In the genomic region with DNA sequence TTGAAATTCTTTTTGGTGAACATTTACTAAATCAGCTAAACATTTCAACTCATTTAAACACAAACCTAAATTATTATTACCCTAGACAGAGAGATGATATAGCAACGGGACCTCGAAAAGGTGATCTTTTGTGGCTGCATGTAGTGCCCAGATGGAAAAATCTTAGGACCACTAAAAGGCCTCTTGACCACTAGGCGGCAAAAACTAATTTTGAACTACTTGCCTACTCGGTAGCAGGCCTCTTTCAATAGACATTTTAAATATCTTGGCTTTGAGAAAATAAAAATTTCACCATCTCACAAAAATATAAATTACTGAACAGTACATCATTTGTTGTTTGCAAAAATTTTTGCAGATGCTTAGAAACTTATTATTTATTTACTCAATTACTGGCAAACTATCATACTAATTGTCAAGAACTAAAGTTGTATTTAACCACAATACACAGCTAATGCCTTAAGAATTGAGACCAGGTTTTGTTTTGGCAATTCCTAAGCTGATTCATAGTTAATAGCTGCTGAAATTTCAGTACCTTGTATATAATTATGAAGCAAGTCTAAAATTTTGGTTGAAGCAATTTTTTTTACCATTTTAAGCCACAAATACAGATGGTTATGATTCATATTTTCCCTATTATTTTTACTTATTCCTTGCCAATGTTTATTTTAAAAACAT, we compare ENCODE assay signal across 9 cellular contexts. TPM values are rescaled to one million over a fixed set of nuclear protein-coding genes. Genes with fewer than 3 reads are reported as not detected.
DNase-seq lines count a peak whose midpoint lies in the region; ATAC-seq and TF ChIP-seq lines count a peak whose summit lies in the region.
"Had no signal": no experiment of that assay in that cellular context is flagged by ENCODE, and none has a peak within 500 bp of the region (broad histone marks: within the 10 kb centered on the region; RNA-seq: fewer than 3 reads in every experiment).

No MANE protein-coding gene starts in this region.

- H4K91ac ChIP-seq in H9 (ENCODE audit: insufficient read length, low read depth, low read length), result no peak overlapping the region

- H3K14ac ChIP-seq in H9 (ENCODE audit: insufficient read depth, low read length), result no peak overlapping the region

- H2BK20ac ChIP-seq in H9 (ENCODE audit: low read depth, low read length, poor library complexity, severe bottlenecking), result no peak overlapping the region

- H2AFZ ChIP-seq in H9 (ENCODE audit: low read length), result no peak overlapping the region

- no peaks in the 10 kb centered on the region for H3K27me3 ChIP-seq in H9 (ENCODE audit: insufficient read depth, low read length)
- H3K27me3 ChIP-seq in left ventricle myocardium inferior (ENCODE audit: low read depth), result no peaks in the 10 kb centered on the region
- no peaks in the 10 kb centered on the region for H3K27me3 ChIP-seq in thoracic aorta (replicated peaks; ENCODE audit: insufficient read depth)

- intact Hi-C loops in left ventricle myocardium inferior (cut with micrococcal nuclease), result no loop called here

- H3K9ac ChIP-seq in H9 (ENCODE audit: extremely low read depth, insufficient read length, low read length), result no peak overlapping the region

- H3K18ac ChIP-seq in H9 (ENCODE audit: insufficient read length, low read depth, low read length), result no peak overlapping the region

- no peak overlapping the region for H2BK12ac ChIP-seq in H9 (ENCODE audit: insufficient read length, low read depth, low read length)

- H3K36me3 ChIP-seq in left ventricle myocardium inferior (peaks cover 15% of the 10 kb centered on the region), thoracic aorta (peaks cover 24% of the 10 kb centered on the region)

- DNase-seq in H9 (no peak), left ventricle myocardium inferior (no peak), thoracic aorta (ENCODE audit: low spot score) (no peak)
- DNase-seq in stimulated activated CD4-positive, alpha-beta T cell treated with anti-CD3 and anti-CD28 coated beads, Interleukin-1b, Interleukin-23, amount 100 ng/mL, for 48 hours, result no peak
- no peak for DNase-seq in activated naive CD8-positive, alpha-beta T cell treated with anti-CD3 and anti-CD28 coated beads for 36 hours
- DNase-seq: activated naive CD8-positive, alpha-beta T cell treated with anti-CD3 and anti-CD28 coated beads, Interleukin-2, amount 50 U/mL, for 24 hours had no signal

- no peaks in the 10 kb centered on the region for H3K79me2 ChIP-seq in H9 (ENCODE audit: insufficient read depth, low read length)

- H4K8ac ChIP-seq in H9 (replicated peaks; ENCODE audit: insufficient read length, low read depth, low read length), result no peak overlapping the region

- H3K4me3 Mint-ChIP-seq in H9, result no peak overlapping the region
- no peak overlapping the region for H3K4me3 Mint-ChIP-seq in activated naive CD8-positive, alpha-beta T cell treated with anti-CD3 and anti-CD28 coated beads for 36 hours
- H3K4me3 Mint-ChIP-seq: activated naive CD8-positive, alpha-beta T cell treated with anti-CD3 and anti-CD28 coated beads, Interleukin-2, amount 50 U/mL, for 24 hours; memory B cell had no signal

- no peaks in the 10 kb centered on the region for H4K20me1 ChIP-seq in H9 (ENCODE audit: control insufficient read depth, insufficient read depth, insufficient read length)

- H3K4me2 ChIP-seq in H9 (ENCODE audit: insufficient read depth, insufficient read length, low read length), result no peak overlapping the region

- no peaks in the 10 kb centered on the region for H3K27me3 Mint-ChIP-seq in H9 (ENCODE audit: low read depth)
- H3K27me3 Mint-ChIP-seq in activated naive CD8-positive, alpha-beta T cell treated with anti-CD3 and anti-CD28 coated beads for 36 hours, result peaks cover 27% of the 10 kb centered on the region
- H3K27me3 Mint-ChIP-seq: memory B cell had no signal

- no peaks in the 10 kb centered on the region for H3K4me1 Mint-ChIP-seq in H9
- H3K4me1 Mint-ChIP-seq in activated naive CD8-positive, alpha-beta T cell treated with anti-CD3 and anti-CD28 coated beads for 36 hours, result peaks cover 13% of the 10 kb centered on the region
- H3K4me1 Mint-ChIP-seq: memory B cell had no signal

- TF ChIP-seq POLR2A in GM18505 (IDR thresholded peaks at IDR 0.05; ENCODE audit: borderline replicate concordance, extremely low read depth, insufficient read depth, insufficient read length), result no peak

- ATAC-seq in SK-N-SH treated with all-trans-retinoic acid at 6 μM for 48 hours (peak; percentile 23), thoracic aorta (ENCODE audit: insufficient number of reproducible peaks, low FRiP score, low read depth) (no peak), GM18505 (IDR thresholded peaks at IDR 0.05; ENCODE audit: unreplicated experiment) (no peak)
- ATAC-seq: activated naive CD8-positive, alpha-beta T cell treated with anti-CD3 and anti-CD28 coated beads, Interleukin-2, amount 50 U/mL, for 24 hours had no signal

- H3K4ac ChIP-seq in H9 (ENCODE audit: low read depth, low read length), result no peak overlapping the region

- no peaks in the 10 kb centered on the region for H3K9me3 Mint-ChIP-seq in H9
- no peaks in the 10 kb centered on the region for H3K9me3 Mint-ChIP-seq in activated naive CD8-positive, alpha-beta T cell treated with anti-CD3 and anti-CD28 coated beads for 36 hours
- H3K9me3 Mint-ChIP-seq: activated naive CD8-positive, alpha-beta T cell treated with anti-CD3 and anti-CD28 coated beads, Interleukin-2, amount 50 U/mL, for 24 hours; memory B cell had no signal

- no peak overlapping the region for H2BK120ac ChIP-seq in H9 (ENCODE audit: low read depth, low read length, poor library complexity, severe bottlenecking)

- H2BK5ac ChIP-seq in H9 (ENCODE audit: insufficient read length, low read length), result no peak overlapping the region

- no peak overlapping the region for H2BK15ac ChIP-seq in H9 (ENCODE audit: low read depth, low read length)

- H3K9me3 ChIP-seq in H9 (ENCODE audit: control insufficient read depth, low read depth, low read length), result no peaks in the 10 kb centered on the region
- no peaks in the 10 kb centered on the region for H3K9me3 ChIP-seq in left ventricle myocardium inferior (replicated peaks)
- no peaks in the 10 kb centered on the region for H3K9me3 ChIP-seq in thoracic aorta

- H3K27ac Mint-ChIP-seq in H9, result no peak overlapping the region
- H3K27ac Mint-ChIP-seq in activated naive CD8-positive, alpha-beta T cell treated with anti-CD3 and anti-CD28 coated beads for 36 hours, result no peak overlapping the region
- H3K27ac Mint-ChIP-seq: activated naive CD8-positive, alpha-beta T cell treated with anti-CD3 and anti-CD28 coated beads, Interleukin-2, amount 50 U/mL, for 24 hours; memory B cell had no signal

- H3K4me3 ChIP-seq in left ventricle myocardium inferior (peak overlapping the region; percentile 3), thoracic aorta (peak overlapping the region; percentile 52)

- no peak overlapping the region for H4K5ac ChIP-seq in H9 (ENCODE audit: insufficient read length, low read depth, low read length)

- WGBS in H9 (ENCODE audit: extremely low coverage, insufficient read length, low lambda C conversion rate), result no CpG with 5 or more reads among the region's 4 CpGs

- no peaks in the 10 kb centered on the region for H3K79me1 ChIP-seq in H9 (ENCODE audit: insufficient read depth, low read depth, low read length, poor library complexity, severe bottlenecking)

- no peak overlapping the region for H2AK5ac ChIP-seq in H9 (ENCODE audit: insufficient read length, low read length)

- H3K4me1 ChIP-seq in H9 (ENCODE audit: insufficient read depth, low read length) (no peaks in the 10 kb centered on the region), left ventricle myocardium inferior (peaks cover 17% of the 10 kb centered on the region), thoracic aorta (ENCODE audit: control insufficient read depth in 1 of 2, low read depth in 2 of 2) (peaks cover 32 to 73% of the 10 kb centered on the region in 2 donors)

- no peak overlapping the region for H3K23ac ChIP-seq in H9 (ENCODE audit: insufficient read length, low read depth, low read length)

- no peaks in the 10 kb centered on the region for H3K23me2 ChIP-seq in H9 (ENCODE audit: insufficient read length, low read depth, low read length, poor library complexity, severe bottlenecking)

- H3K36me3 Mint-ChIP-seq in H9 (ENCODE audit: insufficient read depth in 1 of 3, low read depth in 3 of 3), result no peaks in the 10 kb centered on the region
- no peaks in the 10 kb centered on the region for H3K36me3 Mint-ChIP-seq in activated naive CD8-positive, alpha-beta T cell treated with anti-CD3 and anti-CD28 coated beads for 36 hours
- H3K36me3 Mint-ChIP-seq: memory B cell had no signal

- no peak overlapping the region for H3K27ac ChIP-seq in H9 (ENCODE audit: insufficient read length, low read depth, low read length)
- peak overlapping the region; percentile 82 for H3K27ac ChIP-seq in left ventricle myocardium inferior (replicated peaks)
- H3K27ac ChIP-seq in thoracic aorta, result peak overlapping the region; percentile 67 to 68

- TF ChIP-seq CTCF in H9 (conservative IDR thresholded peaks at IDR 0.05), result peak; percentile 65
- TF ChIP-seq CTCF in left ventricle myocardium inferior (IDR thresholded peaks at IDR 0.05; ENCODE audit: borderline replicate concordance), result peak; percentile 44
- peak; percentile 33 for TF ChIP-seq CTCF in thoracic aorta (IDR thresholded peaks at IDR 0.05)

- no peak overlapping the region for H3K56ac ChIP-seq in H9 (ENCODE audit: insufficient read length, low read depth, low read length)

- no peak overlapping the region for H3T11ph ChIP-seq in H9 (ENCODE audit: low read length)

TF ChIP-seq in SK-N-SH treated with all-trans-retinoic acid at 6 μM for 48 hours, 23 proteins besides CTCF, POLR2A, EP300 and RAD21 (continues in another document):
- TF ChIP-seq ZNF8 (CRISPR knock-in tag; IDR thresholded peaks at IDR 0.05) (no peak), ESRRG (CRISPR knock-in tag; IDR thresholded peaks at IDR 0.05) (no peak), CSDC2 (CRISPR knock-in tag; IDR thresholded peaks at IDR 0.05) (no peak; the same call in 1 of the 2 replicates), ISL1 (CRISPR knock-in tag; IDR thresholded peaks at IDR 0.05) (0 out of 2 replicates have a peak, but pooled peaks have one; percentile 12), RARB (CRISPR knock-in tag; IDR thresholded peaks at IDR 0.05) (no peak)

RNA-seq across cellular contexts. Expression of a gene that starts 9.4 kb away (rescaled TPM):
- total RNA-seq in H9 (2021) (not detected in 2 replicates), left ventricle myocardium inferior (98.5 TPM), thoracic aorta (100 to 1,000 TPM; 734 to 875 TPM)
- not detected for total RNA-seq in activated naive CD8-positive, alpha-beta T cell treated with anti-CD3 and anti-CD28 coated beads for 36 hours

Comparison
In these comparisons a context has a peak if more than half of its experiments do, and no peak if none do; other contexts are left out.
1. RNA of a gene that starts 9.4 kb away (total RNA-seq): 734 to 875 TPM in thoracic aorta and 98.5 TPM in left ventricle myocardium inferior (single experiment); not detected in H9 and not detected in activated naive CD8-positive, alpha-beta T cell treated with anti-CD3 and anti-CD28 coated beads for 36 hours; every median in the first group is over 10 times any median in the second.
2. Peak in every context shown above with its lines, with median percentiles within 50 percentile points of each other: CTCF ChIP-seq.